Comparison of ENCODE assay signal across 15 cellular contexts in the genomic region with DNA sequence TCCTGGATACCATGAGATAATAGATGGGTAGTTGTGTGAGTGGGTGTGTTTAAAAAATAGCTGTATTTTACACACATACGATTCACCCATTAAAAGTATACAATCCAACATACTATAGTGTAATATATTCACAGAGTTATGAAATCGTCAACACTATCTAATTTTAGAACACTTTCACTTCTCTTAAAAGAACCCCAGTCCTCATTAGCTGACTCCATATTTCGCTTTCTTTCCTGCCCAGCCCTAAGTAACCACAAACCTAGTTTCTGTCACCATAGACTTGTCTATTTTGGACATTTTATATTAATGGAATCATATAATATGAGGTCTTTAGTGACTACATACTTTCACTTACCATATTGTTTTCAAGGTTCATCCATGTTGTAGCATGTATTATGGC.
A peak's percentile ranks its signal among the peaks of the same experiment; 100 is the strongest.
DNase-seq lines count a peak whose midpoint lies in the region; ATAC-seq and TF ChIP-seq lines count a peak whose summit lies in the region.
"Had no signal": no experiment of that assay in that cellular context is flagged by ENCODE, and none has a peak within 500 bp of the region (broad histone marks: within the 10 kb centered on the region; RNA-seq: fewer than 3 reads in every experiment).

No MANE protein-coding gene starts in this region.

- peak overlapping the region; percentile 96 to 99 (median 99) for H3K27ac Mint-ChIP-seq in CD14-positive monocyte
- no peak overlapping the region for H3K27ac Mint-ChIP-seq in activated T-helper 2 cell treated with anti-CD3 and anti-CD28 coated beads, Interferon-gamma antibody, Interleukin-2, Interleukin-4, amounts not matched to agents 10 μg/mL and 5 μg/mL and 100 μg/mL, durations not matched to agents 14 hours and 24 hours and 36 hours
- H3K27ac Mint-ChIP-seq: activated T-cell treated with anti-CD3 and anti-CD28 coated beads, Interleukin-2, amount 50 U/mL, for 24 hours; H9; stimulated activated effector memory CD8-positive, alpha-beta T cell treated with anti-CD3 and anti-CD28 coated beads, Interleukin-12 subunit alpha, Interleukin-12 subunit beta, amount 100 ng/mL, for 72 hours had no signal

- peak overlapping the region; percentile 67 to 78 for H3K4me3 Mint-ChIP-seq in CD14-positive monocyte
- no peak overlapping the region for H3K4me3 Mint-ChIP-seq in activated T-helper 2 cell treated with anti-CD3 and anti-CD28 coated beads, Interferon-gamma antibody, Interleukin-2, Interleukin-4, amounts not matched to agents 10 μg/mL and 5 μg/mL and 100 μg/mL, durations not matched to agents 14 hours and 24 hours and 36 hours (ENCODE audit: low read depth)
- H3K4me3 Mint-ChIP-seq: activated T-cell treated with anti-CD3 and anti-CD28 coated beads, Interleukin-2, amount 50 U/mL, for 24 hours; H9; stimulated activated effector memory CD8-positive, alpha-beta T cell treated with anti-CD3 and anti-CD28 coated beads, Interleukin-12 subunit alpha, Interleukin-12 subunit beta, amount 100 ng/mL, for 72 hours had no signal

- no peak for TF ChIP-seq CTCF in CD14-positive monocyte (IDR thresholded peaks at IDR 0.05)

- no peak for DNase-seq in CD14-positive monocyte (ENCODE audit: low spot score)
- DNase-seq in SIG-M5 treated with dmso at 0.1 percent for 504 hours (lab: John Stamatoyannopoulos, UW; ENCODE audit: unreplicated experiment): peak; percentile 95
- no peak for DNase-seq in DMS79 treated with DMSO at 0.1 percent for 48 hours (lab: John Stamatoyannopoulos, UW)
- DNase-seq in activated T-helper 2 cell treated with anti-CD3 and anti-CD28 coated beads, Interferon-gamma antibody, Interleukin-2, Interleukin-4, amounts not matched to agents 10 μg/mL and 5 μg/mL and 100 μg/mL, durations not matched to agents 14 hours and 24 hours and 36 hours (ENCODE audit: low spot score): no peak
- DNase-seq in left colon: no peak
- DNase-seq: activated T-cell treated with anti-CD3 and anti-CD28 coated beads, Interleukin-2, amount 50 U/mL, for 24 hours; H9; NCI-H1092 treated with DMSO at 0.1 percent for 48 hours; NCI-H774; stimulated activated CD4-positive, alpha-beta T cell treated with anti-CD3 and anti-CD28 coated beads, Interleukin-2, amount 100 ng/mL, for 24 hours; SW 1271 had no signal

- peak; percentile 69 for ATAC-seq in GM21423 (IDR thresholded peaks at IDR 0.05; ENCODE audit: unreplicated experiment)
- ATAC-seq in HG03432 (IDR thresholded peaks at IDR 0.05; ENCODE audit: unreplicated experiment): peak; percentile 84
- no peak for ATAC-seq in HG03108 (IDR thresholded peaks at IDR 0.05; ENCODE audit: unreplicated experiment)
- ATAC-seq in left colon: no peak
- ATAC-seq: stimulated activated effector memory CD8-positive, alpha-beta T cell treated with anti-CD3 and anti-CD28 coated beads, Interleukin-12 subunit alpha, Interleukin-12 subunit beta, amount 100 ng/mL, for 72 hours had no signal

- intact Hi-C loops in CD14-positive monocyte (cut with micrococcal nuclease) (no loop called here), left colon (cut with DNase I, micrococcal nuclease) (no loop called here)
- intact Hi-C loops in activated T-helper 2 cell treated with anti-CD3 and anti-CD28 coated beads, Interferon-gamma antibody, Interleukin-2, Interleukin-4, amounts not matched to agents 10 μg/mL and 5 μg/mL and 100 μg/mL, durations not matched to agents 14 hours and 24 hours and 36 hours (cut with micrococcal nuclease): no loop called here

- H3K36me3 Mint-ChIP-seq in CD14-positive monocyte: peaks cover 3 to 8% of the 10 kb centered on the region in 2 donors
- H3K36me3 Mint-ChIP-seq in activated T-helper 2 cell treated with anti-CD3 and anti-CD28 coated beads, Interferon-gamma antibody, Interleukin-2, Interleukin-4, amounts not matched to agents 10 μg/mL and 5 μg/mL and 100 μg/mL, durations not matched to agents 14 hours and 24 hours and 36 hours (ENCODE audit: low read depth): no peaks in the 10 kb centered on the region
- H3K36me3 Mint-ChIP-seq: stimulated activated effector memory CD8-positive, alpha-beta T cell treated with anti-CD3 and anti-CD28 coated beads, Interleukin-12 subunit alpha, Interleukin-12 subunit beta, amount 100 ng/mL, for 72 hours had no signal

- peaks cover 2 to 13% (median 4%) of the 10 kb centered on the region in 7 donors for H3K9me3 Mint-ChIP-seq in CD14-positive monocyte
- H3K9me3 Mint-ChIP-seq in activated T-helper 2 cell treated with anti-CD3 and anti-CD28 coated beads, Interferon-gamma antibody, Interleukin-2, Interleukin-4, amounts not matched to agents 10 μg/mL and 5 μg/mL and 100 μg/mL, durations not matched to agents 14 hours and 24 hours and 36 hours: no peaks in the 10 kb centered on the region

- H3K27me3 Mint-ChIP-seq in CD14-positive monocyte (ENCODE audit: low read depth in 3 of 3): peaks cover 0 to 7% (median 0%) of the 10 kb centered on the region in 3 donors
- peaks cover 47% of the 10 kb centered on the region for H3K27me3 Mint-ChIP-seq in activated T-helper 2 cell treated with anti-CD3 and anti-CD28 coated beads, Interferon-gamma antibody, Interleukin-2, Interleukin-4, amounts not matched to agents 10 μg/mL and 5 μg/mL and 100 μg/mL, durations not matched to agents 14 hours and 24 hours and 36 hours (ENCODE audit: low read depth)

- peaks cover 66% of the 10 kb centered on the region for H3K4me1 Mint-ChIP-seq in CD14-positive monocyte
- peaks cover 14% of the 10 kb centered on the region for H3K4me1 Mint-ChIP-seq in activated T-helper 2 cell treated with anti-CD3 and anti-CD28 coated beads, Interferon-gamma antibody, Interleukin-2, Interleukin-4, amounts not matched to agents 10 μg/mL and 5 μg/mL and 100 μg/mL, durations not matched to agents 14 hours and 24 hours and 36 hours (ENCODE audit: low read depth)

Comparison
In these comparisons a context has a peak if more than half of its experiments do, and no peak if none do; other contexts are left out.
1. ATAC-seq: peak in GM21423 (single experiment) and HG03432 (single experiment); none in HG03108 (single experiment) and left colon (single experiment).